ENCODE assay signal across 1 cellular context in genomic region chr17:64123114-64123513, GRCh38.
TF ChIP-seq lines count a peak whose summit lies in the region.

No MANE protein-coding gene starts in this region.

TF ChIP-seq in IMR-90, 13 proteins besides CTCF, POLR2A, EP300 and RAD21 (continued from another document):
- TF ChIP-seq, protein P1, sequence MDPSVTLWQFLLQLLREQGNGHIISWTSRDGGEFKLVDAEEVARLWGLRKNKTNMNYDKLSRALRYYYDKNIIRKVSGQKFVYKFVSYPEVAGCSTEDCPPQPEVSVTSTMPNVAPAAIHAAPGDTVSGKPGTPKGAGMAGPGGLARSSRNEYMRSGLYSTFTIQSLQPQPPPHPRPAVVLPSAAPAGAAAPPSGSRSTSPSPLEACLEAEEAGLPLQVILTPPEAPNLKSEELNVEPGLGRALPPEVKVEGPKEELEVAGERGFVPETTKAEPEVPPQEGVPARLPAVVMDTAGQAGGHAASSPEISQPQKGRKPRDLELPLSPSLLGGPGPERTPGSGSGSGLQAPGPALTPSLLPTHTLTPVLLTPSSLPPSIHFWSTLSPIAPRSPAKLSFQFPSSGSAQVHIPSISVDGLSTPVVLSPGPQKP (IDR thresholded peaks at IDR 0.05; ENCODE audit: borderline replicate concordance, low read depth, low read length) = no peak
- TF ChIP-seq CEBPB (IDR thresholded peaks at IDR 0.05; ENCODE audit: low read depth, low read length) = no peak
TF ChIP-seq in IMR-90: peak in this region for 0.
